1 cellular context compared by ENCODE assay signal in the genomic region with DNA sequence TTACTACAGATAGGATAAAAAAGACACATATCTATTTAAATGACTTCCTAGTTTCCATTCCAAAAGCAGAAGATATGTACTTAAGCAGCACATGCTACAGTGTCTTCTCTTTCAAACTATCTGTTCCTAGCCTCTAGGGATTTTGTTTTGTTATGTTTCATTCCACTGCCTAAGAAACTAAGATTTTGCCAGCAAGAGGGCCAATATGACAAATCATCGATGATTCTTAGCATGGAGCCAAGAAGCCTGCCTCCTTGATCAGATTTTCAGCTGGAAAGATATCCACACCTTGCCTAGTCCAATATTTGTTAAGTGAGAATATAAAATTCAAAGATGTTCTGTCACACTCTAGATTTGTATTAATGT.
TF ChIP-seq lines count a peak whose summit lies in the region.

No MANE protein-coding gene starts in this region.

TF ChIP-seq in GM23338, 12 proteins besides CTCF, POLR2A, EP300 and RAD21 (continued from another document):
- TF ChIP-seq ZNF462 (CRISPR knock-in tag; IDR thresholded peaks at IDR 0.05) (no peak), STAT1 (IDR thresholded peaks at IDR 0.05; ENCODE audit: unreplicated experiment) (no peak), EZH2 (IDR thresholded peaks at IDR 0.05; ENCODE audit: low read depth, unreplicated experiment) (no peak), POLR2AphosphoS5 (IDR thresholded peaks at IDR 0.05; ENCODE audit: low read depth) (no peak), ZNF331 (CRISPR knock-in tag; IDR thresholded peaks at IDR 0.05; ENCODE audit: low read depth) (no peak), ZNF114 (CRISPR knock-in tag; IDR thresholded peaks at IDR 0.05) (no peak), JUNB (IDR thresholded peaks at IDR 0.05; ENCODE audit: unreplicated experiment) (no peak)
